In genomic region chr11:32262367-32262766, GRCh38 we compare ENCODE assay signal across 24 cellular contexts.
"Had no signal": no experiment of that assay in that cellular context is flagged by ENCODE, and none has a peak within 500 bp of the region (broad histone marks: within the 10 kb centered on the region; RNA-seq: fewer than 3 reads in every experiment).

No MANE protein-coding gene starts in this region.

- H3K36me3 ChIP-seq: brain microvascular endothelial cell, esophagus squamous epithelium, gastroesophageal sphincter had no signal

- H3K9me3 Mint-ChIP-seq: activated CD4-positive, alpha-beta T cell treated with anti-CD3 and anti-CD28 coated beads, Interleukin-2, amount 10 ng/mL, durations not matched to agents 7 days and 5 days; activated CD8-positive, alpha-beta T cell treated with anti-CD3 and anti-CD28 coated beads for 36 hours; activated T-cell treated with anti-CD3 and anti-CD28 coated beads, Interleukin-2, amount 50 U/mL, for 4 hours; activated T-helper 17 cell treated with anti-CD3 and anti-CD28 coated beads, Interleukin-2, amount 50 U/mL, for 72 hours; central memory CD8-positive, alpha-beta T cell; effector memory CD8-positive, alpha-beta T cell had no signal

- DNase-seq: activated CD4-positive, alpha-beta T cell treated with anti-CD3 and anti-CD28 coated beads for 1 hour; activated CD4-positive, alpha-beta T cell treated with anti-CD3 and anti-CD28 coated beads for 4 hours; activated CD4-positive, alpha-beta T cell treated with anti-CD3 and anti-CD28 coated beads, Interleukin-2, amount 10 ng/mL, durations not matched to agents 7 days and 5 days; activated CD4-positive, alpha-beta T cell treated with anti-CD3 and anti-CD28 coated beads, Interleukin-2, amount 50 U/mL, for 4 hours; activated CD8-positive, alpha-beta memory T cell treated with anti-CD3 and anti-CD28 coated beads for 24 hours; activated CD8-positive, alpha-beta T cell treated with anti-CD3 and anti-CD28 coated beads for 36 hours; activated effector memory CD4-positive, alpha-beta T cell treated with Interleukin-2 at 50 U/mL for 16 hours; activated gamma-delta T cell treated with Interleukin-2 at 50 U/mL for 16 hours; activated naive CD4-positive, alpha-beta T cell treated with anti-CD3 and anti-CD28 coated beads, Interleukin-2, amount 50 U/mL, for 16 hours; activated naive CD4-positive, alpha-beta T cell treated with Interleukin-2 at 50 U/mL for 16 hours; activated T-cell treated with anti-CD3 and anti-CD28 coated beads, Interleukin-2, amount 50 U/mL, for 4 hours; amniotic stem cell; anterior cingulate cortex; brain microvascular endothelial cell; cortex of kidney; dermis blood vessel endothelial cell; effector CD4-positive, alpha-beta T cell; effector memory CD8-positive, alpha-beta T cell; esophagus squamous epithelium; T-helper 2 cell had no signal

- H3K4me3 ChIP-seq: esophagus squamous epithelium, gastroesophageal sphincter had no signal

- H3K4me1 ChIP-seq: esophagus squamous epithelium, gastroesophageal sphincter had no signal

- H3K4me1 Mint-ChIP-seq: activated CD4-positive, alpha-beta T cell treated with anti-CD3 and anti-CD28 coated beads, Interleukin-2, amount 10 ng/mL, durations not matched to agents 7 days and 5 days; activated T-helper 17 cell treated with anti-CD3 and anti-CD28 coated beads, Interleukin-2, amount 50 U/mL, for 72 hours; central memory CD8-positive, alpha-beta T cell had no signal

- H3K36me3 Mint-ChIP-seq: activated naive CD8-positive, alpha-beta T cell had no signal

- H3K9me3 ChIP-seq: esophagus squamous epithelium had no signal

- H3K27ac Mint-ChIP-seq: activated CD4-positive, alpha-beta T cell treated with anti-CD3 and anti-CD28 coated beads, Interleukin-2, amount 10 ng/mL, durations not matched to agents 7 days and 5 days; activated CD8-positive, alpha-beta T cell treated with anti-CD3 and anti-CD28 coated beads for 36 hours; activated naive CD8-positive, alpha-beta T cell; activated T-helper 17 cell treated with anti-CD3 and anti-CD28 coated beads, Interleukin-2, amount 50 U/mL, for 72 hours; effector memory CD8-positive, alpha-beta T cell had no signal

- H3K27me3 ChIP-seq: brain microvascular endothelial cell, esophagus squamous epithelium, gastroesophageal sphincter had no signal

- H3K27ac ChIP-seq: brain microvascular endothelial cell, esophagus squamous epithelium, gastroesophageal sphincter had no signal

- H3K4me3 Mint-ChIP-seq: activated CD4-positive, alpha-beta T cell treated with anti-CD3 and anti-CD28 coated beads, Interleukin-2, amount 10 ng/mL, durations not matched to agents 7 days and 5 days; activated CD8-positive, alpha-beta T cell treated with anti-CD3 and anti-CD28 coated beads for 36 hours; activated naive CD8-positive, alpha-beta T cell; activated T-cell treated with anti-CD3 and anti-CD28 coated beads, Interleukin-2, amount 50 U/mL, for 4 hours; activated T-helper 17 cell treated with anti-CD3 and anti-CD28 coated beads, Interleukin-2, amount 50 U/mL, for 72 hours; central memory CD8-positive, alpha-beta T cell; effector memory CD8-positive, alpha-beta T cell had no signal

- ATAC-seq: activated CD8-positive, alpha-beta T cell treated with anti-CD3 and anti-CD28 coated beads for 36 hours; activated T-cell treated with anti-CD3 and anti-CD28 coated beads, Interleukin-2, amount 50 U/mL, for 4 hours; effector memory CD8-positive, alpha-beta T cell; gastroesophageal sphincter had no signal
